1 cellular context compared by ENCODE assay signal in the genomic region with DNA sequence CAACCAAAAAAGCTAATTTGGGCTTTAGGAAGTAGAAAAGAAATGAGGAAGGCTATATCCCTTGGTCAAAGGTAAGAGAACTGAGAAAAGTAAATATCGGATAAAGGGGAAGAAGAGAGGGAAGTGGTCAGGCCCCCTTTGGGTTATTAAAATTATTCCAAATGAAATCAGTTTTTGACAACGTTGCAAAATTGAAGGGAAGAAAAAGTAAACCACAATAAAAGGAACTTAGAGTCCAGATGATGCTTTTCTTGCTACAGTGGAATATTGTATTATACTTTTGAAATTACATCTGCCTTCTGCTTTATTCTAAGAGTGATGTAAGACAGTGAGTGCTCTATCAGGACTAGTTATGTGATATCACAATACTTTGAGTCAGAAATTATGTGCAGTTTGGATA.
TF ChIP-seq lines count a peak whose summit lies in the region.

No MANE protein-coding gene starts in this region.

TF ChIP-seq in K562, 482 proteins besides CTCF, POLR2A, EP300 and RAD21 (continued from another document):
- TF ChIP-seq ZNF384 (IDR thresholded peaks at IDR 0.05; ENCODE audit: low read depth, low read length) (no peak), PCBP1 (IDR thresholded peaks at IDR 0.05; ENCODE audit: low read depth, low read length, poor library complexity, severe bottlenecking) (no peak)
TF ChIP-seq in K562: peak in this region for 4.
